ENCODE assay signal across 7 cellular contexts in genomic region chr19:58408152-58409009, GRCh38. TPM values are rescaled to one million over a fixed set of nuclear protein-coding genes. Genes with fewer than 3 reads are reported as not detected.
DNase-seq lines count a peak whose midpoint lies in the region; ATAC-seq and TF ChIP-seq lines count a peak whose summit lies in the region.

Gene ZNF584, plus strand, starts transcription at chr19:58408649. Its CDS starts 499 bp downstream, at chr19:58409148.

- peak; percentile 77 for DNase-seq in NCI-H2029 treated with DMSO at 0.1 percent for 48 hours (lab: John Stamatoyannopoulos, UW)
- DNase-seq in T1000 (lab: John Stamatoyannopoulos, UW), result peak; percentile 83
- DNase-seq in astrocyte of the hippocampus (ENCODE audit: low read depth, low spot score), result peak; percentile 97
- DNase-seq in hepatocyte (ENCODE audit: low spot score), result peak; percentile 97
- peak; percentile 81 for DNase-seq in renal cortical epithelial cell (ENCODE audit: low read depth)

- peak; percentile 3 for TF ChIP-seq CTCF in hepatocyte (IDR thresholded peaks at IDR 0.05; ENCODE audit: poor library complexity)

- peak within 1 kb of the TSS; percentile 95 for H3K27ac ChIP-seq in hepatocyte

- H3K79me2 ChIP-seq in hepatocyte, result peaks cover 40% of the 10 kb centered on the region

- ATAC-seq in GM18511 (IDR thresholded peaks at IDR 0.05; ENCODE audit: unreplicated experiment) (peak; percentile 96), HG03025 (IDR thresholded peaks at IDR 0.05; ENCODE audit: low FRiP score, unreplicated experiment) (peak; percentile 89)

- H3K9me3 ChIP-seq in hepatocyte (ENCODE audit: low read depth), result no peaks in the 10 kb centered on the region

- peaks cover 8% of the 10 kb centered on the region for H3K4me1 ChIP-seq in hepatocyte (ENCODE audit: insufficient read depth)

- no peaks in the 10 kb centered on the region for H3K9me2 ChIP-seq in hepatocyte (replicated peaks; ENCODE audit: insufficient read depth)

- 1% methylated on average over 84 of the region's 100 CpGs for WGBS in hepatocyte (ENCODE audit: low lambda C conversion rate, missing lambda C conversion rate)

- H3K27me3 ChIP-seq in hepatocyte, result no peaks in the 10 kb centered on the region

- peak within 1 kb of the TSS; percentile 61 for H3K4me3 ChIP-seq in hepatocyte

- no peaks in the 10 kb centered on the region for H3K36me3 ChIP-seq in hepatocyte (replicated peaks; ENCODE audit: insufficient read depth, low read depth)

- peak within 1 kb of the TSS; percentile 98 for H2AFZ ChIP-seq in hepatocyte

- no peaks in the 10 kb centered on the region for H4K20me1 ChIP-seq in hepatocyte (ENCODE audit: insufficient read depth, poor library complexity, severe bottlenecking)

- peak within 1 kb of the TSS; percentile 97 for H3K4me2 ChIP-seq in hepatocyte

RNA-seq across cellular contexts. Expression of gene ZNF584, which starts in this region (rescaled TPM):
- total RNA-seq in hepatocyte, result 4.5 and 5.5 TPM in 2 replicates
- 4.5 and 7.9 TPM in 2 replicates for polyA plus RNA-seq in hepatocyte
- 13.4 and 28.8 TPM in 2 replicates for total RNA-seq in renal cortical epithelial cell

Comparison
In these comparisons a context has a peak if more than half of its experiments do, and no peak if none do; other contexts are left out.
1. Peak in every context shown above with its lines: DNase-seq, ATAC-seq, H3K4me3 ChIP-seq and H3K27ac ChIP-seq.